16 cellular contexts compared by ENCODE assay signal in the genomic region with DNA sequence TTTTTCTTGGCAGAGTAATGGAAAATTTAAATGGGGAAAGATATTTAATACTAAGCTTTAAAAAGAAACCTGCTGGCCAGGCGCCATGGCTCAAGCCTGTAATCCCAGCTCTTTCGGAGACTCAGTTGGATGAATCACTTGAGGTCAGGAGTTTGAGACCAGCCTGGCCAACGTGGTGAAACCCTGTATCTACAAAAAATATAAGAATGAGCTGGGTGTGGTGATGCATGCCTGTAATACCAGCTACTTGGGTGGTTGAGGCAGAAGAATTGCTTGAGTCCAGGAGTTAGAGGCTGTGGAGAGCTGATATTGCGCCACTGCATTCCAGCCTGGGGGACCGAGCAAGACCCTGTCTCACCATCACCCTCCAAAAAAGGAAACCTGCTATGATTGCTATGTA. TPM values are rescaled to one million over a fixed set of nuclear protein-coding genes. Genes with fewer than 3 reads are reported as not detected.
DNase-seq lines count a peak whose midpoint lies in the region; ATAC-seq and TF ChIP-seq lines count a peak whose summit lies in the region.
"Had no signal": no experiment of that assay in that cellular context is flagged by ENCODE, and none has a peak within 500 bp of the region (broad histone marks: within the 10 kb centered on the region; RNA-seq: fewer than 3 reads in every experiment).

No MANE protein-coding gene starts in this region.

- ATAC-seq in PC-3 (no peak; the same call in 1 of the 2 replicates), GM21515 (IDR thresholded peaks at IDR 0.05; ENCODE audit: unreplicated experiment) (no peak)
- ATAC-seq: activated CD4-positive, alpha-beta T cell treated with anti-CD3 and anti-CD28 coated beads for 36 hours; activated T-helper 17 cell treated with anti-CD3 and anti-CD28 coated beads, Interleukin-2, amount 50 U/mL, for 72 hours; T-cell had no signal

- no peaks in the 10 kb centered on the region for H3K9me2 ChIP-seq in PC-3 (replicated peaks; ENCODE audit: low read length)

- POLR2A ChIA-PET in PC-3 (lab: Charles Lee; ENCODE audit: unreplicated experiment), result no interaction called here
- POLR2A ChIA-PET in GM10248 (lab: Yijun Ruan, JAX), result interaction anchor here (0.7 kb wide), 1 partner anchor 38 kb away, joined by 4 read pairs; no protein-coding TSS in a partner anchor

- H3F3A ChIP-seq in PC-3 (ENCODE audit: low read length, unreplicated experiment), result peaks cover 7% of the 10 kb centered on the region

- peak overlapping the region; percentile 8; the same call in 1 of the 2 replicates for H3K4me2 ChIP-seq in PC-3 (ENCODE audit: low read length)

- H2AFZ ChIP-seq in PC-3 (ENCODE audit: low read length), result no peak overlapping the region

- TF ChIP-seq CTCF in PC-3 (conservative IDR thresholded peaks at IDR 0.05; ENCODE audit: low read depth, low read length) (no peak), epithelial cell of proximal tubule (conservative IDR thresholded peaks at IDR 0.05; ENCODE audit: low read depth, low read length) (no peak), GM10248 (IDR thresholded peaks at IDR 0.05; ENCODE audit: control extremely low read depth, extremely low read depth, low read depth, missing control alignments) (no peak)

- intact Hi-C loops in PC-3 (cut with micrococcal nuclease), result loop anchor here (5.0 kb wide), 1 partner anchor 34 kb away; no protein-coding TSS in a partner anchor

- no peaks in the 10 kb centered on the region for H4K20me1 ChIP-seq in PC-3 (ENCODE audit: low read length)

- no peaks in the 10 kb centered on the region for H3K79me2 ChIP-seq in PC-3 (ENCODE audit: low read length)

- BruUV-seq in PC-3 (replicated peaks; lab: Mats Ljungman, UMichigan), result no TSS peak

- H3K36me3 ChIP-seq in PC-3 (ENCODE audit: low read depth, low read length), result peaks cover 27% of the 10 kb centered on the region

- H3K4me1 ChIP-seq in PC-3 (ENCODE audit: insufficient read depth, low read length), result peaks cover 21% of the 10 kb centered on the region

- DNase-seq in EH (ENCODE audit: low read depth) (peak; percentile 97), PC-3 (peak; percentile 58), epithelial cell of proximal tubule (ENCODE audit: low read depth) (peak; percentile 12), renal cortical epithelial cell (ENCODE audit: low read depth) (peak; percentile 75), GM10248 (ENCODE audit: extremely low spot score) (no peak), SW 1271 (lab: John Stamatoyannopoulos, UW) (no peak)
- DNase-seq in activated CD4-positive, CD25-positive, alpha-beta regulatory T cell treated with anti-CD3 and anti-CD28 coated beads, Interleukin-2, amount 50 U/mL, for 72 hours, result no peak
- DNase-seq: activated CD4-positive, alpha-beta T cell treated with anti-CD3 and anti-CD28 coated beads for 36 hours; central memory CD4-positive, alpha-beta T cell; esophagus squamous epithelium; NCI-H2171; stimulated activated CD4-positive, alpha-beta T cell treated with anti-CD3 and anti-CD28 coated beads, Interleukin-4, amount 100 ng/mL, for 1 hour; stimulated activated naive CD4-positive, alpha-beta T cell; T-cell had no signal

- H3K4me3 ChIP-seq in PC-3 (ENCODE audit: low read length) (no peak overlapping the region), epithelial cell of proximal tubule (ENCODE audit: low read depth, low read length) (no peak overlapping the region)
- H3K4me3 ChIP-seq: esophagus squamous epithelium had no signal

- no peak overlapping the region for H3K9ac ChIP-seq in PC-3 (ENCODE audit: low read length)

- CTCF ChIA-PET in PC-3 (lab: Charles Lee) (no interaction called here), GM10248 (lab: Yijun Ruan, JAX) (interaction anchor here (1.4 to 1.8 kb wide), 2 partner anchors 8 to 12 kb away, joined by 5 read pairs; no protein-coding TSS in a partner anchor)

- 0 out of 2 replicates have a peak overlapping the region, but pooled peaks have one; percentile 7 for H3K27ac ChIP-seq in PC-3 (ENCODE audit: low read length)

- no peaks in the 10 kb centered on the region for H3K9me3 ChIP-seq in PC-3 (ENCODE audit: low read length)
- H3K9me3 ChIP-seq: esophagus squamous epithelium had no signal

- H3K27me3 ChIP-seq in PC-3 (ENCODE audit: low read length), result no peaks in the 10 kb centered on the region
- H3K27me3 ChIP-seq: esophagus squamous epithelium had no signal

RNA-seq across cellular contexts. Expression of a gene that starts 32.8 kb away (rescaled TPM):
- total RNA-seq in PC-3 (2014; rRNA removed), result 12.3 and 17.0 TPM in 2 replicates
- 11.1 and 25.4 TPM in 2 replicates for total RNA-seq in epithelial cell of proximal tubule
- total RNA-seq in renal cortical epithelial cell, result 34.2 and 39.7 TPM in 2 replicates

RNA-seq across cellular contexts. Expression of a gene that starts 39.0 kb away (rescaled TPM):
- 28.8 and 29.1 TPM in 2 replicates for total RNA-seq in PC-3 (2014; rRNA removed)
- total RNA-seq in epithelial cell of proximal tubule, result 25.2 and 39.0 TPM in 2 replicates
- 43.9 and 47.1 TPM in 2 replicates for total RNA-seq in renal cortical epithelial cell

Comparison
In these comparisons a context has a peak if more than half of its experiments do, and no peak if none do; other contexts are left out.
1. DNase-seq: peak in EH (single experiment), PC-3 (single experiment), epithelial cell of proximal tubule (single experiment) and renal cortical epithelial cell (single experiment); none in GM10248 (single experiment), activated CD4-positive, CD25-positive, alpha-beta regulatory T cell treated with anti-CD3 and anti-CD28 coated beads, Interleukin-2, amount 50 U/mL, for 72 hours (single experiment) and SW 1271 (0 of 2).